Comparison of ENCODE assay signal across 14 cellular contexts in genomic region chr3:125010393-125010792, GRCh38.
"Had no signal": no experiment of that assay in that cellular context is flagged by ENCODE, and none has a peak within 500 bp of the region (broad histone marks: within the 10 kb centered on the region; RNA-seq: fewer than 3 reads in every experiment).

No MANE protein-coding gene starts in this region.

- H3K27me3 Mint-ChIP-seq: activated CD4-positive, alpha-beta T cell treated with anti-CD3 and anti-CD28 coated beads, Interleukin-2, amount 10 ng/mL, durations not matched to agents 24 days and 14 days; activated naive CD8-positive, alpha-beta T cell treated with anti-CD3 and anti-CD28 coated beads, Interleukin-2, amount 50 U/mL, for 24 hours had no signal

- ATAC-seq: activated naive CD8-positive, alpha-beta T cell treated with anti-CD3 and anti-CD28 coated beads, Interleukin-2, amount 50 U/mL, for 24 hours; left lung; WTC11 had no signal

- H3K4me3 ChIP-seq: left lung, skin epidermis, stomach, thyroid gland had no signal

- H3K4me3 Mint-ChIP-seq: activated CD4-positive, alpha-beta T cell treated with anti-CD3 and anti-CD28 coated beads, Interleukin-2, amount 10 ng/mL, durations not matched to agents 24 days and 14 days; activated naive CD8-positive, alpha-beta T cell treated with anti-CD3 and anti-CD28 coated beads, Interleukin-2, amount 50 U/mL, for 24 hours; activated T-helper 1 cell treated with anti-CD3 and anti-CD28 coated beads, Interleukin-12 subunit alpha, Interleukin-12 subunit beta, Interleukin-2, Interleukin-4 antibody, amounts not matched to agents 30 ng/mL and 10 ng/mL and 1 ng/mL, durations not matched to agents 14 hours and 24 hours and 36 hours; WTC11 had no signal

- H3K36me3 ChIP-seq: neutrophil had no signal

- H3K9me3 ChIP-seq: left lung, neutrophil, stomach, thyroid gland had no signal

- H3K4me1 ChIP-seq: thyroid gland had no signal

- H3K27ac Mint-ChIP-seq: activated CD4-positive, alpha-beta T cell treated with anti-CD3 and anti-CD28 coated beads, Interleukin-2, amount 10 ng/mL, durations not matched to agents 24 days and 14 days; activated naive CD8-positive, alpha-beta T cell treated with anti-CD3 and anti-CD28 coated beads, Interleukin-2, amount 50 U/mL, for 24 hours; activated T-helper 1 cell treated with anti-CD3 and anti-CD28 coated beads, Interleukin-12 subunit alpha, Interleukin-12 subunit beta, Interleukin-2, Interleukin-4 antibody, amounts not matched to agents 30 ng/mL and 10 ng/mL and 1 ng/mL, durations not matched to agents 14 hours and 24 hours and 36 hours; WTC11 had no signal

- H3K27me3 ChIP-seq: left lung, neutrophil, stomach, thyroid gland had no signal

- H3K9me3 Mint-ChIP-seq: activated CD4-positive, alpha-beta T cell treated with anti-CD3 and anti-CD28 coated beads, Interleukin-2, amount 10 ng/mL, durations not matched to agents 24 days and 14 days; activated naive CD8-positive, alpha-beta T cell treated with anti-CD3 and anti-CD28 coated beads, Interleukin-2, amount 50 U/mL, for 24 hours; activated T-helper 1 cell treated with anti-CD3 and anti-CD28 coated beads, Interleukin-12 subunit alpha, Interleukin-12 subunit beta, Interleukin-2, Interleukin-4 antibody, amounts not matched to agents 30 ng/mL and 10 ng/mL and 1 ng/mL, durations not matched to agents 14 hours and 24 hours and 36 hours; WTC11 had no signal

- DNase-seq: activated CD4-positive, alpha-beta T cell treated with anti-CD3 and anti-CD28 coated beads, Interleukin-2, amount 10 ng/mL, durations not matched to agents 24 days and 14 days; activated naive CD4-positive, alpha-beta T cell treated with Interleukin-2 at 50 U/mL for 16 hours; activated naive CD8-positive, alpha-beta T cell treated with anti-CD3 and anti-CD28 coated beads, Interleukin-2, amount 50 U/mL, for 24 hours; foreskin melanocyte; head of caudate nucleus; left lung; stimulated activated CD4-positive, alpha-beta T cell treated with anti-CD3 and anti-CD28 coated beads, Interleukin-4, amount 100 ng/mL, for 4 hours; stomach; T1000; thyroid gland had no signal

- H3K27ac ChIP-seq: neutrophil, skin epidermis, stomach, thyroid gland had no signal
